29 cellular contexts compared by ENCODE assay signal in the genomic region with DNA sequence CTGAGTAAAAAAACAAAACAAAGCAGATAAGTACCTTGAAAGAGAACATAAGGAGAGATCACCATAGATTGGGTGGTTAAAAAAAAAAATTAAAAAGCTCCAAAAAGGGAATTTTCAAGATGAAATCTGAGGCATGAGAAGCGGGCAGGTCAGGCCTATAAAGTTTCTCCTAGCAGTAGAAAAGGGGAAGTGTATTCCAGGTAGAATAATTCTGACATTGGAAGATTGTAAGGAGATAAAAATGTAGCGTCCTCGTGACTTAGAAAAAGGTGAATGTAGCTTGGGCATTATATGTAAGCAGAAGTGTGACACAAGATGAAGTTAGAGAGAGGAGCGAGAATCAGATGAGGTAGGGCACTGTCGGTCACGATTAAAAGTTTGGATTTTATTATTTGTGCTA.
"Had no signal": no experiment of that assay in that cellular context is flagged by ENCODE, and none has a peak within 500 bp of the region (broad histone marks: within the 10 kb centered on the region; RNA-seq: fewer than 3 reads in every experiment).

No MANE protein-coding gene starts in this region.

- H3K27me3 Mint-ChIP-seq: stimulated activated naive CD8-positive, alpha-beta T cell treated with anti-CD3 and anti-CD28 coated beads, Interleukin-15, Interleukin-2, amounts not matched to agents 100 ng/mL and 50 ng/mL, for 24 hours had no signal

- H3K27ac ChIP-seq: stomach, suprapubic skin, testis, thoracic aorta, thyroid gland, tibial artery, tibial nerve, transverse colon, upper lobe of left lung, upper lobe of right lung, uterus, vagina had no signal

- H3K36me3 Mint-ChIP-seq: stimulated activated effector memory CD8-positive, alpha-beta T cell treated with anti-CD3 and anti-CD28 coated beads, Interleukin-12 subunit alpha, Interleukin-12 subunit beta, amount 100 ng/mL, for 72 hours; stimulated activated memory B cell treated with anti-CD40 and anti-IgM and Interleukin-4, amounts not matched to agents 10 μg/mL and 1 μg/mL and 100 μg/mL, for 72 hours; stimulated activated naive B cell treated with anti-CD40 and anti-IgM and Interleukin-4, amounts not matched to agents 10 μg/mL and 1 μg/mL and 100 μg/mL, for 72 hours; type B pancreatic cell had no signal

- H3K4me1 ChIP-seq: stomach, suprapubic skin, testis, thyroid gland, tibial artery, tibial nerve, transverse colon, upper lobe of left lung, upper lobe of right lung, uterus, vagina had no signal

- H3K27me3 ChIP-seq: stomach, suprapubic skin, testis, thyroid gland, tibial artery, tibial nerve, transverse colon, upper lobe of left lung, upper lobe of right lung, uterus, vagina had no signal

- DNase-seq: stimulated activated CD4-positive, alpha-beta T cell treated with anti-CD3 and anti-CD28 coated beads, Interleukin-2, amount 100 ng/mL, for 48 hours; stimulated activated CD4-positive, alpha-beta T cell treated with anti-CD3 and anti-CD28 coated beads, Interleukin-4, amount 100 ng/mL, for 1 hour; stimulated activated CD4-positive, alpha-beta T cell treated with anti-CD3 and anti-CD28 coated beads, Interleukin-4, amount 100 ng/mL, for 24 hours; stimulated activated CD4-positive, alpha-beta T cell treated with anti-CD3 and anti-CD28 coated beads, Interleukin-4, amount 100 ng/mL, for 4 hours; stimulated activated CD8-positive, alpha-beta memory T cell treated with anti-CD3 and anti-CD28 coated beads, Interleukin-4, amount 100 ng/mL, for 48 hours; stimulated activated naive B cell treated with anti-CD40 and anti-IgM and Interleukin-4, amounts not matched to agents 10 μg/mL and 1 μg/mL and 100 μg/mL, for 72 hours; stimulated activated naive CD4-positive, alpha-beta T cell; stimulated activated naive CD4-positive, alpha-beta T cell treated with Interleukin-2 at 50 U/mL for 16 hours; stimulated activated naive CD8-positive, alpha-beta T cell treated with anti-CD3 and anti-CD28 coated beads, Interleukin-15, amount 100 ng/mL, for 72 hours; stimulated activated naive CD8-positive, alpha-beta T cell treated with anti-CD3 and anti-CD28 coated beads, Interleukin-15, Interleukin-2, amounts not matched to agents 100 U/mL and 50 U/mL, for 24 hours; stomach; substantia nigra; testis; thyroid gland; tibial artery; transverse colon; trophoblast cell; upper lobe of left lung; upper lobe of right lung; uterus had no signal

- H3K36me3 ChIP-seq: stomach, suprapubic skin, thoracic aorta, thyroid gland, tibial artery, tibial nerve, transverse colon, upper lobe of left lung, upper lobe of right lung, uterus, vagina had no signal

- H3K4me3 ChIP-seq: stomach, suprapubic skin, testis, thoracic aorta, thyroid gland, tibial artery, tibial nerve, transverse colon, upper lobe of left lung, upper lobe of right lung, uterus, vagina had no signal

- H3K9me3 ChIP-seq: stomach, suprapubic skin, testis, thoracic aorta, thyroid gland, tibial artery, tibial nerve, transverse colon, upper lobe of left lung, upper lobe of right lung, uterus, vagina had no signal

- H3K27ac Mint-ChIP-seq: stimulated activated effector memory CD8-positive, alpha-beta T cell treated with anti-CD3 and anti-CD28 coated beads, Interleukin-12 subunit alpha, Interleukin-12 subunit beta, amount 100 ng/mL, for 72 hours; stimulated activated memory B cell treated with anti-CD40 and anti-IgM and Interleukin-4, amounts not matched to agents 10 μg/mL and 1 μg/mL and 100 μg/mL, for 72 hours; stimulated activated naive B cell treated with anti-CD40 and anti-IgM and Interleukin-4, amounts not matched to agents 10 μg/mL and 1 μg/mL and 100 μg/mL, for 72 hours; stimulated activated naive CD8-positive, alpha-beta T cell treated with anti-CD3 and anti-CD28 coated beads, Interleukin-15, amount 100 ng/mL, for 72 hours; stimulated activated naive CD8-positive, alpha-beta T cell treated with anti-CD3 and anti-CD28 coated beads, Interleukin-15, Interleukin-2, amounts not matched to agents 100 ng/mL and 50 ng/mL, for 24 hours; type B pancreatic cell had no signal

- H3K4me3 Mint-ChIP-seq: stimulated activated effector memory CD8-positive, alpha-beta T cell treated with anti-CD3 and anti-CD28 coated beads, Interleukin-12 subunit alpha, Interleukin-12 subunit beta, amount 100 ng/mL, for 72 hours; stimulated activated memory B cell treated with anti-CD40 and anti-IgM and Interleukin-4, amounts not matched to agents 10 μg/mL and 1 μg/mL and 100 μg/mL, for 72 hours; stimulated activated naive B cell treated with anti-CD40 and anti-IgM and Interleukin-4, amounts not matched to agents 10 μg/mL and 1 μg/mL and 100 μg/mL, for 72 hours; stimulated activated naive CD8-positive, alpha-beta T cell treated with anti-CD3 and anti-CD28 coated beads, Interleukin-15, amount 100 ng/mL, for 72 hours; stimulated activated naive CD8-positive, alpha-beta T cell treated with anti-CD3 and anti-CD28 coated beads, Interleukin-15, Interleukin-2, amounts not matched to agents 100 ng/mL and 50 ng/mL, for 24 hours; type B pancreatic cell had no signal

- FAIRE-seq: urothelium cell line had no signal

- ATAC-seq: stimulated activated effector memory CD8-positive, alpha-beta T cell treated with anti-CD3 and anti-CD28 coated beads, Interleukin-12 subunit alpha, Interleukin-12 subunit beta, amount 100 ng/mL, for 72 hours; stimulated activated memory B cell treated with anti-CD40 and anti-IgM and Interleukin-4, amounts not matched to agents 10 μg/mL and 1 μg/mL and 100 μg/mL, for 72 hours; stimulated activated naive B cell treated with anti-CD40 and anti-IgM and Interleukin-4, amounts not matched to agents 10 μg/mL and 1 μg/mL and 100 μg/mL, for 72 hours; stimulated activated naive CD8-positive, alpha-beta T cell treated with anti-CD3 and anti-CD28 coated beads, Interleukin-15, amount 100 ng/mL, for 72 hours; stimulated activated naive CD8-positive, alpha-beta T cell treated with anti-CD3 and anti-CD28 coated beads, Interleukin-15, Interleukin-2, amounts not matched to agents 100 U/mL and 50 U/mL, for 24 hours; upper lobe of right lung had no signal

- H3K4me1 Mint-ChIP-seq: stimulated activated effector memory CD8-positive, alpha-beta T cell treated with anti-CD3 and anti-CD28 coated beads, Interleukin-12 subunit alpha, Interleukin-12 subunit beta, amount 100 ng/mL, for 72 hours; stimulated activated memory B cell treated with anti-CD40 and anti-IgM and Interleukin-4, amounts not matched to agents 10 μg/mL and 1 μg/mL and 100 μg/mL, for 72 hours; stimulated activated naive B cell treated with anti-CD40 and anti-IgM and Interleukin-4, amounts not matched to agents 10 μg/mL and 1 μg/mL and 100 μg/mL, for 72 hours; stimulated activated naive CD8-positive, alpha-beta T cell treated with anti-CD3 and anti-CD28 coated beads, Interleukin-15, amount 100 ng/mL, for 72 hours had no signal

- H3K9me3 Mint-ChIP-seq: type B pancreatic cell had no signal
